In the genomic region with DNA sequence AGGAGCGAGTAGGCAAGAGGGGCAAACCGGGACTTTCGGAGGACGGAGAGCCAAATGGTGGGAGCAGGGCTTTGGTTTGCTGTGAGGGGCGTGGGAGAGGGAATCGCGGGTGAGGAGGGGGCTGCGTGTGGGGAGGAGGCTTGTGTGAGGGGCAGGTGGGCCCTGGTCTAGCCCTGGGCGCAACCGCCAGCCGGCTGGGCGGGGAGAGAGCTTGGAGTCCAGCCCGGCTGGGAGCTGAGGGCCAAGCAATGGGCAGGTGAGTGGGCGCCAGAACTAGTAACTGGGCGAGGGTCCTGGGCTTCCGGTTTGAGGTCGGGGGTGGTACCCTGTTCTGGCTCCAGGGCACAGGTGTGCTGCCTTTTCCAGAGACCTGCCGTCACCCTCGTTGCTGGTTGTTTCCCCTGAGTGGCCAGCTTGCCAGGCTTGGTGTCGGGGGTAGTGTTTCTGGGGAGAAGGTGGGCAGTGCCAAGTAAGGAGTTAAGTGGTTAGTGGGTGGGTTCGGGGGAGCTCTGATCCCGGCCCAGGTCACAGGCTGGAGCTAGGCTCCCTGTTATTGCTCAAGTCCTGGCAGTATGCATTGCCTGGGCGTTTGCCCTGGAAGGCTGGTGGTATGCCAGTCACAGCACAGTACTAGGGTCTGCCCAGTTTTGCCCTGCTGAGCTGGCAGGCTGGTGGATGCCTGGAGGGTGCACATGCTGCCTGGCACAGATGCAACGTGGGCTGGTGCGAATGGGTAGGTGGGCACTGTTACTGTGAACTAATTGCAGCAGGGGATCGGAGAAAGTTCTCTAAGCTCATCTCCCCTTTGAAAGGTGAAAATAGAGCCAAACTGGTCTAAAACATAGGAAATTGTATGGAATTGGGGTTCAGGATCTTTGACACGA, we compare ENCODE assay signal across 8 cellular contexts. TPM values are rescaled to one million over a fixed set of nuclear protein-coding genes. Genes with fewer than 3 reads are reported as not detected.
DNase-seq lines count a peak whose midpoint lies in the region; ATAC-seq and TF ChIP-seq lines count a peak whose summit lies in the region.

No MANE protein-coding gene starts in this region.

- H3K9me3 ChIP-seq in CD4-positive, alpha-beta memory T cell (ENCODE audit: control insufficient read depth in 1 of 2, low read length in 2 of 2): no peaks in the 10 kb centered on the region
- H3K9me3 ChIP-seq in neutrophil: no peaks in the 10 kb centered on the region

- H3K9me3 Mint-ChIP-seq in CD4-positive, alpha-beta memory T cell: no peaks in the 10 kb centered on the region
- H3K9me3 Mint-ChIP-seq in activated T-helper 17 cell treated with anti-CD3 and anti-CD28 coated beads, Interleukin-2, amount 50 U/mL, for 72 hours: no peaks in the 10 kb centered on the region

- no peaks in the 10 kb centered on the region for H3K36me3 ChIP-seq in CD4-positive, alpha-beta memory T cell (ENCODE audit: insufficient read depth, low read length)
- H3K36me3 ChIP-seq in neutrophil: no peaks in the 10 kb centered on the region

- POLR2A ChIA-PET in CD4-positive, alpha-beta memory T cell (lab: Charles Lee; ENCODE audit: partially characterized antibody): interaction anchor here (0.6 to 6.9 kb wide), 13 partner anchors 9 to 1841 kb away, joined by 3 to 154 read pairs (median 4); partner anchors contain the start of genes GSTZ1, POMT2, SAMD15 and TMED8

- ATAC-seq in activated T-helper 17 cell treated with anti-CD3 and anti-CD28 coated beads, Interleukin-2, amount 50 U/mL, for 72 hours (replicated peaks): no peak
- ATAC-seq in HG02763 (IDR thresholded peaks at IDR 0.05; ENCODE audit: unreplicated experiment) (no peak), HG02885 (IDR thresholded peaks at IDR 0.05; ENCODE audit: poor library complexity, unreplicated experiment) (no peak), GM19467 (IDR thresholded peaks at IDR 0.05; ENCODE audit: unreplicated experiment) (no peak)

- H3K27me3 ChIP-seq in CD4-positive, alpha-beta memory T cell (ENCODE audit: insufficient read depth, low read length): no peaks in the 10 kb centered on the region
- no peaks in the 10 kb centered on the region for H3K27me3 ChIP-seq in neutrophil

- CTCF ChIA-PET in CD4-positive, alpha-beta memory T cell (lab: Charles Lee; ENCODE audit: partially characterized antibody): interaction anchor here (1.0 to 11.0 kb wide), 11 partner anchors 10 to 390 kb away, joined by 3 to 183 read pairs (median 7); no protein-coding TSS in a partner anchor

- peak overlapping the region; percentile 95 for H3K27ac ChIP-seq in CD4-positive, alpha-beta memory T cell (ENCODE audit: low read depth, low read length)
- peak overlapping the region; percentile 95 for H3K27ac ChIP-seq in neutrophil

- H3K4me1 Mint-ChIP-seq in CD4-positive, alpha-beta memory T cell: peaks cover 25 to 48% (median 36%) of the 10 kb centered on the region in 4 donors
- H3K4me1 Mint-ChIP-seq in activated T-helper 17 cell treated with anti-CD3 and anti-CD28 coated beads, Interleukin-2, amount 50 U/mL, for 72 hours: peaks cover 30% of the 10 kb centered on the region

- no peak for TF ChIP-seq EP300 in Ishikawa (IDR thresholded peaks at IDR 0.05; ENCODE audit: borderline replicate concordance)

- H3K4me1 ChIP-seq in CD4-positive, alpha-beta memory T cell (ENCODE audit: insufficient read depth, low read length): peaks cover 31% of the 10 kb centered on the region
- H3K4me1 ChIP-seq in neutrophil (ENCODE audit: control insufficient read depth in 1 of 2, insufficient read depth in 1 of 2, low read depth in 1 of 2, low read length in 1 of 2): peaks cover 27 to 32% of the 10 kb centered on the region in 2 experiments

- H3K27me3 Mint-ChIP-seq in CD4-positive, alpha-beta memory T cell: no peaks in the 10 kb centered on the region
- H3K27me3 Mint-ChIP-seq in activated T-helper 17 cell treated with anti-CD3 and anti-CD28 coated beads, Interleukin-2, amount 50 U/mL, for 72 hours: no peaks in the 10 kb centered on the region

- TF ChIP-seq CTCF in neutrophil (IDR thresholded peaks at IDR 0.05): no peak

- H3K4me3 ChIP-seq in CD4-positive, alpha-beta memory T cell (ENCODE audit: low read length in 2 of 2): peak overlapping the region; percentile 81 to 90
- peak overlapping the region; percentile 89 to 92 for H3K4me3 ChIP-seq in neutrophil (ENCODE audit: low read depth in 1 of 2, low read length in 1 of 2)

- H3K27ac Mint-ChIP-seq in CD4-positive, alpha-beta memory T cell: peak overlapping the region; percentile 94 to 99 (median 98)
- H3K27ac Mint-ChIP-seq in activated T-helper 17 cell treated with anti-CD3 and anti-CD28 coated beads, Interleukin-2, amount 50 U/mL, for 72 hours: peak overlapping the region; percentile 93

- TF ChIP-seq RAD21 in Ishikawa (IDR thresholded peaks at IDR 0.05; ENCODE audit: low read depth): no peak

- peak in 2 of 5 donors; percentile 22 to 40 for DNase-seq in CD4-positive, alpha-beta memory T cell
- DNase-seq in germinal center (ENCODE audit: low spot score): peak; percentile 11

- H3K36me3 Mint-ChIP-seq in CD4-positive, alpha-beta memory T cell: peaks cover 1 to 9% of the 10 kb centered on the region in 2 donors
- H3K36me3 Mint-ChIP-seq in activated T-helper 17 cell treated with anti-CD3 and anti-CD28 coated beads, Interleukin-2, amount 50 U/mL, for 72 hours (ENCODE audit: low read depth): no peaks in the 10 kb centered on the region

- peak overlapping the region; percentile 85 to 95 (median 91) for H3K4me3 Mint-ChIP-seq in CD4-positive, alpha-beta memory T cell
- peak overlapping the region; percentile 89 for H3K4me3 Mint-ChIP-seq in activated T-helper 17 cell treated with anti-CD3 and anti-CD28 coated beads, Interleukin-2, amount 50 U/mL, for 72 hours

- intact Hi-C loops in CD4-positive, alpha-beta memory T cell (cut with micrococcal nuclease): loop anchor here (1.0 to 10.0 kb wide), 11 partner anchors 22 to 1114 kb away; partner anchors contain the start of genes ANGEL1, GPATCH2L, GSTZ1 and IFT43

TF ChIP-seq in Ishikawa, 13 proteins besides CTCF, POLR2A, EP300 and RAD21:
- TF ChIP-seq CREB1 (IDR thresholded peaks at IDR 0.05; ENCODE audit: low read depth) (no peak), ZBTB7A (IDR thresholded peaks at IDR 0.05; ENCODE audit: low read depth) (peak; percentile 9; the same call in 1 of the 2 replicates)
TF ChIP-seq in Ishikawa: peak in this region for 1.

RNA-seq across cellular contexts. Expression of gene CIPC, which starts 0.7 kb away (rescaled TPM):
- 10 to 100 TPM; 18.6 to 21.5 TPM for total RNA-seq in CD4-positive, alpha-beta memory T cell
- polyA plus RNA-seq in CD4-positive, alpha-beta memory T cell: 1 to 10 TPM; 5.4 to 7.1 TPM
- total RNA-seq in activated T-helper 17 cell treated with anti-CD3 and anti-CD28 coated beads, Interleukin-2, amount 50 U/mL, for 72 hours: 10 to 100 TPM in 1 of 2 donors, 1 to 10 TPM in 1; 8.5 to 11.8 TPM

RNA-seq across cellular contexts. Expression of gene ZDHHC22, which starts 42.9 kb away (rescaled TPM):
- total RNA-seq in CD4-positive, alpha-beta memory T cell: not detected
- polyA plus RNA-seq in CD4-positive, alpha-beta memory T cell: not detected
- not detected for total RNA-seq in activated T-helper 17 cell treated with anti-CD3 and anti-CD28 coated beads, Interleukin-2, amount 50 U/mL, for 72 hours
